ENCODE assay signal across 16 cellular contexts in the genomic region with DNA sequence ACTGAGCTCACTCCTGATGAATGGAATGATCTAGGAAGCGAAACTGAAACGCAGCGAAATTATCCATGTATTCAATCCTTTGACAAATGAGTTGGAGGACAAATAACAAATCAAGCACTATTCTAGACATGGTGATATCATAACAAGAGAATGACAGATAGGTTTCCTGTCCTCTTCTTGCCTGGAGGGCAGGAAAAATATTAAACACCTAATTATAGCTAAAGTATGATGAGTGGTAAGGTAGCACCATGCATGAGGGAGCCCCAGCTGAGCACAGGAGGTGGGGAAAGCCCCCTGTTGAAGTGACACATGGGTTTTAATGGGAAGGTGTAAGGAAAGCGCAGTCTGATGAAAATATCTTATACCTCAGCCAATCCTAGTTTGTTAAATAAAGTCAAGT.
DNase-seq lines count a peak whose midpoint lies in the region; ATAC-seq and TF ChIP-seq lines count a peak whose summit lies in the region.
"Had no signal": no experiment of that assay in that cellular context is flagged by ENCODE, and none has a peak within 500 bp of the region (broad histone marks: within the 10 kb centered on the region; RNA-seq: fewer than 3 reads in every experiment).

No MANE protein-coding gene starts in this region.

- no peak overlapping the region for H3K4me3 ChIP-seq in uterus
- H3K4me3 ChIP-seq: BLaER1 treated with 17β-estradiol and CSF1 and Interleukin-3, amounts not matched to agents 10 nM and 100 nM; GM23338 had no signal

- no peak for TF ChIP-seq POLR2A in uterus (IDR thresholded peaks at IDR 0.05)

- no peaks in the 10 kb centered on the region for H3K36me3 ChIP-seq in uterus
- H3K36me3 ChIP-seq: BLaER1 treated with 17β-estradiol and CSF1 and Interleukin-3, amounts not matched to agents 10 nM and 100 nM had no signal

- no peak overlapping the region for H3K27ac ChIP-seq in uterus
- H3K27ac ChIP-seq: BLaER1 treated with 17β-estradiol and CSF1 and Interleukin-3, amounts not matched to agents 10 nM and 100 nM; HL-60 had no signal

- H3K9me3 ChIP-seq in uterus: no peaks in the 10 kb centered on the region
- H3K9me3 ChIP-seq: BLaER1 treated with 17β-estradiol and CSF1 and Interleukin-3, amounts not matched to agents 10 nM and 100 nM had no signal

- no peaks in the 10 kb centered on the region for H3K4me1 ChIP-seq in uterus
- H3K4me1 ChIP-seq: BLaER1 treated with 17β-estradiol and CSF1 and Interleukin-3, amounts not matched to agents 10 nM and 100 nM had no signal

- TF ChIP-seq CTCF in uterus (IDR thresholded peaks at IDR 0.05): no peak

- intact Hi-C loops in left ventricle myocardium superior (cut with micrococcal nuclease) (no loop called here), Right ventricle myocardium inferior (cut with DNase I) (no loop called here), uterus (cut with DNase I; ENCODE audit: low total_unique reads) (no loop called here)

- H3K27me3 ChIP-seq in uterus: no peaks in the 10 kb centered on the region
- H3K27me3 ChIP-seq: BLaER1 treated with 17β-estradiol and CSF1 and Interleukin-3, amounts not matched to agents 10 nM and 100 nM had no signal

- ATAC-seq in left ventricle myocardium superior: peak; percentile 32
- no peak for ATAC-seq in Right ventricle myocardium inferior
- no peak for ATAC-seq in GM21381 (IDR thresholded peaks at IDR 0.05; ENCODE audit: unreplicated experiment)
- ATAC-seq: GM23338 had no signal

- DNase-seq in left ventricle myocardium superior (no peak), Right ventricle myocardium inferior (ENCODE audit: missing footprints) (no peak), NCI-H226 (peak; percentile 6), kidney tubule cell (ENCODE audit: low spot score) (peak; percentile 79), DMS114 treated with DMSO at 0.1 percent for 48 hours (lab: John Stamatoyannopoulos, UW; ENCODE audit: unreplicated experiment) (no peak), uterus (no peak)
- DNase-seq: 8988T; CD8-positive, alpha-beta memory T cell; COR-L47; DMS 273 treated with DMSO at 0.1 percent for 48 hours; GDM1; HCEC 1CT had no signal

Comparison
In these comparisons a context has a peak if more than half of its experiments do, and no peak if none do; other contexts are left out.
1. DNase-seq: peak in NCI-H226 (single experiment) and kidney tubule cell (single experiment); none in left ventricle myocardium superior (single experiment), Right ventricle myocardium inferior (single experiment), DMS114 treated with DMSO at 0.1 percent for 48 hours (single experiment) and uterus (0 of 2).